ENCODE assay signal across 18 cellular contexts in the genomic region with DNA sequence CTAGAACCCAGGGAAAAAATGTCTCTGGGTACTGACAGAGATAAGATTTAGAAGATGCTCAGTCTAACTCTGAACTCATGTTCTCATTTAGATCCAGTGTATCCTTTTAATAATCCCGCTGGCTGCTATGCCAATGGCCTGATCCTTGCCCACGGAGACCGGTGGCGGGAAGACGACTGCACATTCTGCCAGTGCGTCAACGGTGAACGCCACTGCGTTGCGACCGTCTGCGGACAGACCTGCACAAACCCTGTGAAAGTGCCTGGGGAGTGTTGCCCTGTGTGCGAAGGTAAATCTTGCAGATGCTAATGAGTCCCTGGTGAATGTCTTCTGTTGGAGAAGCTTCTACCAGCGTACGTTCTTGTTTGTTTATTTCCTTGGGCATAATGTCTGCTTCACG.
DNase-seq lines count a peak whose midpoint lies in the region; ATAC-seq, FAIRE-seq and TF ChIP-seq lines count a peak whose summit lies in the region.
"Had no signal": no experiment of that assay in that cellular context is flagged by ENCODE, and none has a peak within 500 bp of the region (broad histone marks: within the 10 kb centered on the region; RNA-seq: fewer than 3 reads in every experiment).

No MANE protein-coding gene starts in this region.

- no peak for TF ChIP-seq CTCF in endothelial cell of umbilical vein (IDR thresholded peaks at IDR 0.05; ENCODE audit: extremely low read depth in 1 of 2, insufficient read depth in 1 of 2, low read depth in 1 of 2, low read length in 2 of 2)
- TF ChIP-seq CTCF in psoas muscle (IDR thresholded peaks at IDR 0.05), result no peak
- no peak for TF ChIP-seq CTCF in foreskin fibroblast (IDR thresholded peaks at IDR 0.05; ENCODE audit: low read depth, low read length)

- H3K9me3 Mint-ChIP-seq in activated T-helper 17 cell treated with anti-CD3 and anti-CD28 coated beads, Interleukin-2, amount 50 U/mL, for 72 hours, result peaks cover 8% of the 10 kb centered on the region

- H3K4me1 ChIP-seq in GM23248 (ENCODE audit: insufficient read depth), result peaks cover 77% of the 10 kb centered on the region
- peaks cover 83% of the 10 kb centered on the region for H3K4me1 ChIP-seq in endothelial cell of umbilical vein (ENCODE audit: control insufficient read depth, extremely low read depth, insufficient read depth, low read length)
- H3K4me1 ChIP-seq in psoas muscle, result peaks cover 44% of the 10 kb centered on the region

- H3K36me3 Mint-ChIP-seq in T-helper 17 cell (ENCODE audit: low read depth), result peaks cover 3% of the 10 kb centered on the region
- peaks cover 57% of the 10 kb centered on the region for H3K36me3 Mint-ChIP-seq in activated T-helper 17 cell treated with anti-CD3 and anti-CD28 coated beads, Interleukin-2, amount 50 U/mL, for 72 hours (ENCODE audit: low read depth)

- H4K20me1 ChIP-seq in GM23248 (ENCODE audit: insufficient read depth) (no peaks in the 10 kb centered on the region), endothelial cell of umbilical vein (replicated peaks; ENCODE audit: control insufficient read depth, extremely low read depth, insufficient read depth, low read length) (no peaks in the 10 kb centered on the region)

- H3K27me3 ChIP-seq in GM23248 (replicated peaks; ENCODE audit: insufficient read depth), result no peaks in the 10 kb centered on the region
- H3K27me3 ChIP-seq in endothelial cell of umbilical vein (ENCODE audit: control insufficient read depth in 2 of 2, insufficient read depth in 2 of 2, low read length in 2 of 2), result no peaks in the 10 kb centered on the region
- no peaks in the 10 kb centered on the region for H3K27me3 ChIP-seq in psoas muscle (ENCODE audit: insufficient read depth in 3 of 3, low read length in 2 of 3)

- peaks cover 94% of the 10 kb centered on the region for H3K36me3 ChIP-seq in GM23248 (ENCODE audit: low read depth)
- H3K36me3 ChIP-seq in endothelial cell of umbilical vein (ENCODE audit: control insufficient read depth in 2 of 2, extremely low read depth in 1 of 2, insufficient read depth in 2 of 2, low read length in 2 of 2), result peaks cover 44 to 52% of the 10 kb centered on the region in 2 experiments
- peaks cover 10 to 71% of the 10 kb centered on the region in 2 donors for H3K36me3 ChIP-seq in psoas muscle (ENCODE audit: insufficient read depth in 1 of 2, low read depth in 1 of 2)

- H2AFZ ChIP-seq in GM23248 (no peak overlapping the region), endothelial cell of umbilical vein (ENCODE audit: low read depth, low read length) (no peak overlapping the region)

- no peaks in the 10 kb centered on the region for H3K9me1 ChIP-seq in endothelial cell of umbilical vein (replicated peaks; ENCODE audit: control insufficient read depth, extremely low read depth, insufficient read depth, low read length)

- no peaks in the 10 kb centered on the region for H3K27me3 Mint-ChIP-seq in T-helper 17 cell
- H3K27me3 Mint-ChIP-seq in activated T-helper 17 cell treated with anti-CD3 and anti-CD28 coated beads, Interleukin-2, amount 50 U/mL, for 72 hours, result no peaks in the 10 kb centered on the region
- H3K27me3 Mint-ChIP-seq: CD4-positive, alpha-beta T cell had no signal

- H3K27ac ChIP-seq in GM23248, result peak overlapping the region; percentile 79
- peak overlapping the region; percentile 82 for H3K27ac ChIP-seq in endothelial cell of umbilical vein (ENCODE audit: insufficient read depth, low read depth, low read length)
- H3K27ac ChIP-seq in psoas muscle, result peak overlapping the region; percentile 48

- ATAC-seq in psoas muscle (no peak), T-helper 17 cell (no peak)
- no peak for ATAC-seq in activated T-helper 17 cell treated with anti-CD3 and anti-CD28 coated beads, Interleukin-2, amount 50 U/mL, for 72 hours (replicated peaks)
- ATAC-seq: HepG2 had no signal

- no peak for FAIRE-seq in endothelial cell of umbilical vein (lab: Jason Lieb, UNC)
- FAIRE-seq: D721Med, HepG2, RCC 7860 had no signal

- no peak overlapping the region for H3K4me3 Mint-ChIP-seq in T-helper 17 cell
- H3K4me3 Mint-ChIP-seq in activated T-helper 17 cell treated with anti-CD3 and anti-CD28 coated beads, Interleukin-2, amount 50 U/mL, for 72 hours, result no peak overlapping the region
- H3K4me3 Mint-ChIP-seq: CD4-positive, alpha-beta T cell had no signal

- DNase-seq in GM23248, result no peak
- DNase-seq in RPMI8226, result peak; percentile 47
- no peak for DNase-seq in endothelial cell of umbilical vein (ENCODE audit: low read depth, low spot score)
- no peak for DNase-seq in psoas muscle
- DNase-seq in stimulated activated CD8-positive, alpha-beta memory T cell treated with anti-CD3 and anti-CD28 coated beads, Interleukin-4, amount 100 ng/mL, for 48 hours, result no peak
- no peak for DNase-seq in T-helper 17 cell
- DNase-seq in foreskin fibroblast, result no peak
- DNase-seq: ACHN; CD4-positive, alpha-beta T cell; DND-41; GOT3; Kasumi-1; NCI-H187 treated with DMSO at 0.1 percent for 48 hours; NCI-H510A had no signal

- no peaks in the 10 kb centered on the region for H3K4me1 Mint-ChIP-seq in T-helper 17 cell
- no peaks in the 10 kb centered on the region for H3K4me1 Mint-ChIP-seq in activated T-helper 17 cell treated with anti-CD3 and anti-CD28 coated beads, Interleukin-2, amount 50 U/mL, for 72 hours

- no peak overlapping the region for H3K27ac Mint-ChIP-seq in T-helper 17 cell
- no peak overlapping the region for H3K27ac Mint-ChIP-seq in activated T-helper 17 cell treated with anti-CD3 and anti-CD28 coated beads, Interleukin-2, amount 50 U/mL, for 72 hours
- H3K27ac Mint-ChIP-seq: CD4-positive, alpha-beta T cell had no signal

- intact Hi-C loops in endothelial cell of umbilical vein (cut with micrococcal nuclease), result no loop called here
- intact Hi-C loops in psoas muscle (cut with DNase I), result no loop called here

- no TSS peak for BruUV-seq in endothelial cell of umbilical vein (replicated peaks; lab: Mats Ljungman, UMichigan)

- peaks cover 98% of the 10 kb centered on the region for H3F3A ChIP-seq in GM23248 (ENCODE audit: insufficient read depth)

- TF ChIP-seq POLR2A in endothelial cell of umbilical vein (IDR thresholded peaks at IDR 0.05; ENCODE audit: low read depth, low read length), result no peak

- POLR2A ChIA-PET in endothelial cell of umbilical vein (lab: Charles Lee), result no interaction called here

- dilution Hi-C loops in endothelial cell of umbilical vein (cut with MboI; ENCODE audit: extremely low pct_ligation_motif_present, low sequenced_read_pairs), result no loop called here

- H3K4me3 ChIP-seq in GM23248 (no peak overlapping the region), endothelial cell of umbilical vein (replicated peaks in 1 of 3; ENCODE audit: insufficient read depth in 1 of 3, low read depth in 1 of 3, low read length in 3 of 3) (no peak overlapping the region), psoas muscle (no peak overlapping the region), foreskin fibroblast (ENCODE audit: low read depth in 1 of 2, low read length in 2 of 2) (no peak overlapping the region)

- CTCF ChIA-PET in endothelial cell of umbilical vein (lab: Charles Lee), result no interaction called here

- 98% methylated on average over 16 of the region's 16 CpGs for WGBS in GM23248 (ENCODE audit: low coverage in 1 of 2, low lambda C conversion rate in 2 of 2, missing lambda C conversion rate in 2 of 2), 2 experiments
- 94 to 97% (median 96%) methylated on average over 16 of the region's 16 CpGs for WGBS in psoas muscle, 3 donors

- H3K9ac ChIP-seq in GM23248, result no peak overlapping the region
- no peak overlapping the region for H3K9ac ChIP-seq in endothelial cell of umbilical vein (replicated peaks; ENCODE audit: extremely low read depth, insufficient read depth, low read length)

- no peak overlapping the region for H3K4me2 ChIP-seq in GM23248 (ENCODE audit: unreplicated experiment)
- no peak overlapping the region for H3K4me2 ChIP-seq in endothelial cell of umbilical vein (ENCODE audit: insufficient read depth, low read length)

- in situ Hi-C loops in GM23248 (cut with MboI), result no loop called here

- no peaks in the 10 kb centered on the region for H3K9me3 ChIP-seq in GM23248 (ENCODE audit: low read depth)
- no peaks in the 10 kb centered on the region for H3K9me3 ChIP-seq in endothelial cell of umbilical vein (replicated peaks; ENCODE audit: control insufficient read depth, insufficient read depth, low read length)
- H3K9me3 ChIP-seq in psoas muscle, result peaks cover 10% of the 10 kb centered on the region
- H3K9me3 ChIP-seq in T-helper 17 cell (ENCODE audit: control insufficient read depth, low read length, poor library complexity, severe bottlenecking), result no peaks in the 10 kb centered on the region

- H3K79me2 ChIP-seq in GM23248 (ENCODE audit: insufficient read depth) (peaks cover 93% of the 10 kb centered on the region), endothelial cell of umbilical vein (ENCODE audit: control insufficient read depth, insufficient read depth, low read length) (peaks cover 64% of the 10 kb centered on the region)

- no peaks in the 10 kb centered on the region for H3K9me2 ChIP-seq in GM23248 (ENCODE audit: insufficient read depth)

TF ChIP-seq in endothelial cell of umbilical vein, 7 proteins besides CTCF, POLR2A, EP300 and RAD21:
- TF ChIP-seq POLR2AphosphoS5 (IDR thresholded peaks at IDR 0.05; ENCODE audit: insufficient read depth, low read depth, low read length) (no peak), JUN (IDR thresholded peaks at IDR 0.05; ENCODE audit: borderline replicate concordance, insufficient read depth, insufficient read length, low read depth) (no peak), GATA2 (IDR thresholded peaks at IDR 0.05; ENCODE audit: insufficient read depth, insufficient read length, low read depth, low read length) (no peak), MAX (IDR thresholded peaks at IDR 0.05; ENCODE audit: insufficient read depth, insufficient read length) (no peak), FOS (IDR thresholded peaks at IDR 0.05; ENCODE audit: borderline replicate concordance, insufficient read depth, low read length) (no peak), EZH2 (IDR thresholded peaks at IDR 0.05; ENCODE audit: borderline replicate concordance, low read depth, low read length, severe bottlenecking) (no peak), MYC (IDR thresholded peaks at IDR 0.05; ENCODE audit: low read depth, low read length) (no peak)
